12 cellular contexts compared by ENCODE assay signal in genomic region chr2:111162718-111163331, GRCh38. TPM values are rescaled to one million over a fixed set of nuclear protein-coding genes. Genes with fewer than 3 reads are reported as not detected.
DNase-seq lines count a peak whose midpoint lies in the region; ATAC-seq, FAIRE-seq and TF ChIP-seq lines count a peak whose summit lies in the region.
"Had no signal": no experiment of that assay in that cellular context is flagged by ENCODE, and none has a peak within 500 bp of the region (broad histone marks: within the 10 kb centered on the region; RNA-seq: fewer than 3 reads in every experiment).

No MANE protein-coding gene starts in this region.

- CTCF ChIA-PET in HEK293 (lab: Yijun Ruan, JAX) = no interaction called here

- peak overlapping the region; percentile 47 for H3K27ac Mint-ChIP-seq in astrocyte (ENCODE audit: unreplicated experiment)
- H3K27ac Mint-ChIP-seq: CD8-positive, alpha-beta T cell had no signal

- H3K36me3 ChIP-seq in BLaER1 (peaks cover 91% of the 10 kb centered on the region), HEK293 (ENCODE audit: control insufficient read depth in 2 of 2, insufficient read depth in 1 of 2, low read length in 2 of 2) (peaks cover 4 to 76% of the 10 kb centered on the region in 2 experiments; a peak in 1 of 3 replicates), astrocyte (ENCODE audit: insufficient read depth, low read length) (no peaks in the 10 kb centered on the region)
- H3K36me3 ChIP-seq: thoracic aorta had no signal

- H3K9ac ChIP-seq in BLaER1 (0 out of 2 replicates have a peak overlapping the region, but pooled peaks have one; percentile 33), astrocyte (ENCODE audit: low read length) (no peak overlapping the region)

- POLR2A ChIA-PET in HEK293 (lab: Yijun Ruan, JAX) = no interaction called here

- no peak for TF ChIP-seq CTCF in HEK293 (tag by site-specific recombination; IDR thresholded peaks at IDR 0.05)
- no peak for TF ChIP-seq CTCF in astrocyte (IDR thresholded peaks at IDR 0.05; ENCODE audit: insufficient read depth, low read depth, low read length)

- DNase-seq in astrocyte (ENCODE audit: low read depth) (peak; percentile 48), lung microvascular endothelial cell (ENCODE audit: low read depth in 2 of 2) (peak; percentile 90 to 93)
- DNase-seq in stimulated activated naive CD4-positive, alpha-beta T cell (lab: John Stamatoyannopoulos, UW) = no peak
- DNase-seq: activated CD4-positive, alpha-beta T cell treated with anti-CD3 and anti-CD28 coated beads, Interleukin-2, amount 50 U/mL, for 4 hours; CD8-positive, alpha-beta T cell had no signal

- H3K27ac ChIP-seq in BLaER1 (no peak overlapping the region), HEK293 (ENCODE audit: extremely low read depth, low read depth, low read length) (no peak overlapping the region), astrocyte (ENCODE audit: low read depth, low read length) (no peak overlapping the region)
- H3K27ac ChIP-seq: gastroesophageal sphincter, thoracic aorta had no signal

- H3K4me2 ChIP-seq in BLaER1 = no peak overlapping the region
- peak overlapping the region; percentile 42 for H3K4me2 ChIP-seq in astrocyte (ENCODE audit: low read length)

- peak overlapping the region; percentile 42 for H3K4me3 Mint-ChIP-seq in astrocyte (ENCODE audit: unreplicated experiment)
- H3K4me3 Mint-ChIP-seq: CD8-positive, alpha-beta T cell had no signal

- H3K4me1 ChIP-seq in BLaER1 (peaks cover 16% of the 10 kb centered on the region), HEK293 (ENCODE audit: control insufficient read depth, insufficient read depth, low read length) (peaks cover 22% of the 10 kb centered on the region), astrocyte (ENCODE audit: insufficient read depth, low read length) (peaks cover 41% of the 10 kb centered on the region)

- H2AFZ ChIP-seq in astrocyte (ENCODE audit: low read depth, low read length) = no peak overlapping the region

- H3K4me3 ChIP-seq in BLaER1 (no peak overlapping the region), HEK293 (ENCODE audit: low read depth, low read length) (no peak overlapping the region), astrocyte (ENCODE audit: insufficient read depth, low read depth, low read length) (no peak overlapping the region)
- H3K4me3 ChIP-seq: gastroesophageal sphincter had no signal

- no peaks in the 10 kb centered on the region for H3K27me3 ChIP-seq in BLaER1
- H3K27me3 ChIP-seq in astrocyte (ENCODE audit: insufficient read depth, low read length) = no peaks in the 10 kb centered on the region
- H3K27me3 ChIP-seq: gastroesophageal sphincter had no signal

- H3K36me3 Mint-ChIP-seq in astrocyte (ENCODE audit: low read depth, unreplicated experiment) = peaks cover 20% of the 10 kb centered on the region

- no peak for ATAC-seq in HG03139 (IDR thresholded peaks at IDR 0.05; ENCODE audit: unreplicated experiment)
- no peak for ATAC-seq in HG03196 (IDR thresholded peaks at IDR 0.05; ENCODE audit: unreplicated experiment)
- no peak for ATAC-seq in GM18498 (IDR thresholded peaks at IDR 0.05; ENCODE audit: unreplicated experiment)
- ATAC-seq: CD8-positive, alpha-beta T cell had no signal

- no peaks in the 10 kb centered on the region for H3K79me2 ChIP-seq in astrocyte (ENCODE audit: insufficient read depth, low read length)

- H3K9me3 ChIP-seq in BLaER1 = no peaks in the 10 kb centered on the region
- H3K9me3 ChIP-seq in HEK293 (ENCODE audit: control insufficient read depth, insufficient read depth, low read depth, low read length) = no peaks in the 10 kb centered on the region
- no peaks in the 10 kb centered on the region for H3K9me3 ChIP-seq in astrocyte (ENCODE audit: insufficient read depth, low read depth, low read length)
- H3K9me3 ChIP-seq: gastroesophageal sphincter, thoracic aorta had no signal

- H3K4me1 Mint-ChIP-seq in astrocyte (ENCODE audit: low read depth, unreplicated experiment) = peaks cover 49% of the 10 kb centered on the region

- H3K9me3 Mint-ChIP-seq in astrocyte (ENCODE audit: unreplicated experiment) = peaks cover 1% of the 10 kb centered on the region
- H3K9me3 Mint-ChIP-seq: CD8-positive, alpha-beta T cell had no signal

- no peak for FAIRE-seq in astrocyte (lab: Jason Lieb, UNC)

- H4K20me1 ChIP-seq in BLaER1 (peaks cover 56% of the 10 kb centered on the region), astrocyte (ENCODE audit: insufficient read depth, low read length) (no peaks in the 10 kb centered on the region)

- H3K27me3 Mint-ChIP-seq in astrocyte (ENCODE audit: low read depth, unreplicated experiment) = no peaks in the 10 kb centered on the region

TF ChIP-seq in HEK293, 187 proteins besides CTCF, POLR2A, EP300 and RAD21 (continues in another document):
- TF ChIP-seq KLF7 (tag by site-specific recombination; IDR thresholded peaks at IDR 0.05; ENCODE audit: borderline replicate concordance) (no peak), PRDM6 (tag by site-specific recombination; IDR thresholded peaks at IDR 0.05) (peak; percentile 52; the same call in 1 of the 2 replicates), ZNF561 (tag by site-specific recombination; IDR thresholded peaks at IDR 0.05; ENCODE audit: borderline replicate concordance) (no peak), ZNF837 (tag by site-specific recombination; IDR thresholded peaks at IDR 0.05) (no peak), ZNF404 (tag by site-specific recombination; IDR thresholded peaks at IDR 0.05) (no peak), ZNF157 (tag by site-specific recombination; IDR thresholded peaks at IDR 0.05) (no peak), ZNF169 (tag by site-specific recombination; IDR thresholded peaks at IDR 0.05) (no peak), ZNF692 (tag by site-specific recombination; IDR thresholded peaks at IDR 0.05) (peak; percentile 53; the same call in 1 of the 2 replicates), ZNF341 (tag by site-specific recombination; IDR thresholded peaks at IDR 0.05; ENCODE audit: low read depth) (no peak), ZNF670 (tag by site-specific recombination; IDR thresholded peaks at IDR 0.05; ENCODE audit: low read depth) (no peak), GFI1B (tag by site-specific recombination; IDR thresholded peaks at IDR 0.05) (peak; percentile 92), ZNF600 (tag by site-specific recombination; IDR thresholded peaks at IDR 0.05) (0 out of 2 replicates have a peak, but pooled peaks have one; percentile 10), YY1 (tag by site-specific recombination; IDR thresholded peaks at IDR 0.05) (no peak), ZBTB26 (tag by site-specific recombination; optimal IDR thresholded peaks at IDR 0.05) (no peak)

RNA-seq across cellular contexts. Expression of gene BCL2L11, which starts 42.1 kb away (rescaled TPM):
- total RNA-seq in astrocyte (12.6 and 19.3 TPM in 2 replicates), lung microvascular endothelial cell (8.7 and 29.0 TPM in 2 replicates)

Comparison
In these comparisons a context has a peak if more than half of its experiments do, and no peak if none do; other contexts are left out.
1. DNase-seq: peak in astrocyte (single experiment) and lung microvascular endothelial cell (2 of 2); none in stimulated activated naive CD4-positive, alpha-beta T cell (0 of 6).